Comparison of ENCODE assay signal across 1 cellular context in genomic region chr6:130858498-130859160, GRCh38.
TF ChIP-seq lines count a peak whose summit lies in the region.

No MANE protein-coding gene starts in this region.

TF ChIP-seq in HepG2, 621 proteins besides CTCF, POLR2A, EP300 and RAD21 (continued from another document and continues in another):
- TF ChIP-seq ZNF512B (CRISPR knock-in tag; IDR thresholded peaks at IDR 0.05; ENCODE audit: borderline replicate concordance) (peak; percentile 87; the same call in 1 of the 2 replicates), ISL2 (CRISPR knock-in tag; IDR thresholded peaks at IDR 0.05) (0 out of 2 replicates have a peak, but pooled peaks have one; percentile 27), ZNF292 (CRISPR knock-in tag; IDR thresholded peaks at IDR 0.05; ENCODE audit: borderline replicate concordance, low read depth) (peak; percentile 71; the same call in 1 of the 2 replicates), HDAC2 (CRISPR knock-in tag; IDR thresholded peaks at IDR 0.05) (peak; percentile 29), FOSL2 (CRISPR knock-in tag; IDR thresholded peaks at IDR 0.05) (peak; percentile 17; the same call in 1 of the 2 replicates), HINFP (CRISPR knock-in tag; IDR thresholded peaks at IDR 0.05; ENCODE audit: low read depth) (no peak), AHDC1 (CRISPR knock-in tag; IDR thresholded peaks at IDR 0.05; ENCODE audit: borderline replicate concordance) (0 out of 2 replicates have a peak, but pooled peaks have one; percentile 46), ZXDC (CRISPR knock-in tag; IDR thresholded peaks at IDR 0.05) (no peak), ZNF138 (CRISPR knock-in tag; IDR thresholded peaks at IDR 0.05; ENCODE audit: low read depth) (no peak), NCOA2 (CRISPR knock-in tag; IDR thresholded peaks at IDR 0.05) (peak; percentile 39), LBX2 (CRISPR knock-in tag; IDR thresholded peaks at IDR 0.05; ENCODE audit: borderline replicate concordance) (no peak), MIXL1 (CRISPR knock-in tag; IDR thresholded peaks at IDR 0.05) (peak; percentile 57), ZGPAT (CRISPR knock-in tag; IDR thresholded peaks at IDR 0.05) (0 out of 2 replicates have a peak, but pooled peaks have one; percentile 16), KDM2A (CRISPR knock-in tag; IDR thresholded peaks at IDR 0.05; ENCODE audit: borderline replicate concordance, low read depth) (no peak), HDAC1 (CRISPR knock-in tag; IDR thresholded peaks at IDR 0.05) (peak; percentile 51; the same call in 1 of the 2 replicates), ZMAT3 (CRISPR knock-in tag; conservative IDR thresholded peaks at IDR 0.05) (0 out of 2 replicates have a peak, but pooled peaks have one; percentile 55), CAMTA2 (CRISPR knock-in tag; IDR thresholded peaks at IDR 0.05; ENCODE audit: borderline replicate concordance) (no peak), PAXIP1 (CRISPR knock-in tag; conservative IDR thresholded peaks at IDR 0.05) (peak; percentile 78), STAT6 (CRISPR knock-in tag; IDR thresholded peaks at IDR 0.05; ENCODE audit: borderline replicate concordance) (0 out of 2 replicates have a peak, but pooled peaks have one; percentile 7), RXRB (CRISPR knock-in tag; IDR thresholded peaks at IDR 0.05; ENCODE audit: borderline replicate concordance) (peak; percentile 20; the same call in 1 of the 2 replicates), ZNF263 (CRISPR knock-in tag; IDR thresholded peaks at IDR 0.05) (peak; percentile 88), MEF2D (CRISPR knock-in tag; IDR thresholded peaks at IDR 0.05) (0 out of 2 replicates have a peak, but pooled peaks have one; percentile 25), ZMYM4 (CRISPR knock-in tag; IDR thresholded peaks at IDR 0.05) (peak; percentile 76), ZSCAN30 (CRISPR knock-in tag; IDR thresholded peaks at IDR 0.05) (no peak), MEIS1 (CRISPR knock-in tag; IDR thresholded peaks at IDR 0.05; ENCODE audit: borderline replicate concordance) (peak; percentile 82; the same call in 1 of the 2 replicates), MAX (IDR thresholded peaks at IDR 0.05) (peak; percentile 63)
